ENCODE assay signal across 8 cellular contexts in genomic region chr1:15153842-15154479, GRCh38. TPM values are rescaled to one million over a fixed set of nuclear protein-coding genes. Genes with fewer than 3 reads are reported as not detected.
DNase-seq lines count a peak whose midpoint lies in the region; ATAC-seq and TF ChIP-seq lines count a peak whose summit lies in the region.

No MANE protein-coding gene starts in this region.

- H3K27ac ChIP-seq in CD4-positive, alpha-beta memory T cell (ENCODE audit: low read depth, low read length), result no peak overlapping the region
- peak overlapping the region; percentile 94 for H3K27ac ChIP-seq in colonic mucosa

- peak overlapping the region; percentile 22 to 85 (median 70) for H3K4me3 Mint-ChIP-seq in CD4-positive, alpha-beta memory T cell

- H3K36me3 Mint-ChIP-seq in CD4-positive, alpha-beta memory T cell, result peaks cover 0 to 3% of the 10 kb centered on the region in 2 donors

- H3K4me3 ChIP-seq in CD4-positive, alpha-beta memory T cell (ENCODE audit: low read length in 2 of 2), result no peak overlapping the region
- H3K4me3 ChIP-seq in H7 (ENCODE audit: insufficient read depth, low read depth, low read length), result peak overlapping the region; percentile 85
- peak overlapping the region; percentile 87 for H3K4me3 ChIP-seq in colonic mucosa

- H3K4me1 Mint-ChIP-seq in CD4-positive, alpha-beta memory T cell, result peaks cover 8 to 40% (median 22%) of the 10 kb centered on the region in 4 donors

- CTCF ChIA-PET in CD4-positive, alpha-beta memory T cell (lab: Charles Lee; ENCODE audit: partially characterized antibody), result interaction anchor here (1.3 kb wide), 1 partner anchor 25 kb away, joined by 3 read pairs; no protein-coding TSS in a partner anchor

- no peak for ATAC-seq in HG03460 (IDR thresholded peaks at IDR 0.05; ENCODE audit: unreplicated experiment)

- no peak for DNase-seq in CD4-positive, alpha-beta memory T cell
- DNase-seq in H7, result peak; percentile 90
- peak; percentile 50 for DNase-seq in SK-N-DZ (ENCODE audit: low spot score)
- peak; percentile 78 for DNase-seq in colonic mucosa
- peak; percentile 83 for DNase-seq in left kidney (ENCODE audit: low read depth, low spot score)
- peak; percentile 34 to 43 for DNase-seq in stimulated activated CD4-positive, alpha-beta T cell treated with anti-CD3 and anti-CD28 coated beads, Interleukin-2, amount 100 ng/mL, for 48 hours
- no peak for DNase-seq in GF-D8 (lab: John Stamatoyannopoulos, UW)

- intact Hi-C loops in CD4-positive, alpha-beta memory T cell (cut with micrococcal nuclease), result no loop called here
- intact Hi-C loops in colonic mucosa (cut with DNase I), result loop anchor here (5.0 kb wide), 1 partner anchor 118 kb away; no protein-coding TSS in a partner anchor

- H3K27ac Mint-ChIP-seq in CD4-positive, alpha-beta memory T cell, result peak overlapping the region in 1 of 7 donors; percentile 32

- H3K9me3 Mint-ChIP-seq in CD4-positive, alpha-beta memory T cell, result peaks cover 0 to 5% (median under 1%) of the 10 kb centered on the region in 8 donors

- H3K9me3 ChIP-seq in CD4-positive, alpha-beta memory T cell (ENCODE audit: control insufficient read depth in 1 of 2, low read length in 2 of 2), result no peaks in the 10 kb centered on the region
- no peaks in the 10 kb centered on the region for H3K9me3 ChIP-seq in colonic mucosa

- no peaks in the 10 kb centered on the region for H3K36me3 ChIP-seq in CD4-positive, alpha-beta memory T cell (ENCODE audit: insufficient read depth, low read length)
- H3K36me3 ChIP-seq in H7 (replicated peaks; ENCODE audit: control insufficient read depth, insufficient read depth, low read length) (no peaks in the 10 kb centered on the region), colonic mucosa (no peaks in the 10 kb centered on the region)

- peaks cover 29 to 35% of the 10 kb centered on the region in 2 donors for H3K27me3 Mint-ChIP-seq in CD4-positive, alpha-beta memory T cell

- H3K27me3 ChIP-seq in CD4-positive, alpha-beta memory T cell (ENCODE audit: insufficient read depth, low read length), result peaks cover 12% of the 10 kb centered on the region
- H3K27me3 ChIP-seq in H7 (ENCODE audit: control insufficient read depth, insufficient read depth, low read length) (peaks cover 37% of the 10 kb centered on the region), colonic mucosa (no peaks in the 10 kb centered on the region)

- H3K9ac ChIP-seq in colonic mucosa (ENCODE audit: low read depth in 2 of 2, low read length in 2 of 2), result peak overlapping the region; percentile 85 to 91

- peaks cover 24% of the 10 kb centered on the region for H3K4me1 ChIP-seq in CD4-positive, alpha-beta memory T cell (ENCODE audit: insufficient read depth, low read length)
- H3K4me1 ChIP-seq in colonic mucosa, result peaks cover 17% of the 10 kb centered on the region

- TF ChIP-seq CTCF in colonic mucosa (IDR thresholded peaks at IDR 0.05), result peak; percentile 80

- POLR2A ChIA-PET in CD4-positive, alpha-beta memory T cell (lab: Charles Lee; ENCODE audit: partially characterized antibody), result no interaction called here

RNA-seq across cellular contexts. Expression of gene TMEM51, which starts 0.4 kb away (rescaled TPM):
- total RNA-seq in CD4-positive, alpha-beta memory T cell, result under 1 TPM; 0.47 to 0.61 TPM
- polyA plus RNA-seq in CD4-positive, alpha-beta memory T cell, result not detected
- 9.8 and 11.9 TPM in 2 replicates for total RNA-seq in H7 (2014; rRNA removed; shearing (Covaris generic))
- polyA plus RNA-seq in SK-N-DZ (2014; cell fraction: cytosol; rRNA removed), result 27.4 and 37.8 TPM in 2 replicates
- 11.9 and 19.9 TPM in 2 replicates for polyA plus RNA-seq in SK-N-DZ (2014; cell fraction: nucleus; rRNA removed)
- 10 to 100 TPM; 21.3 to 28.6 TPM for total RNA-seq in colonic mucosa

Comparison
In these comparisons a context has a peak if more than half of its experiments do, and no peak if none do; other contexts are left out.
1. DNase-seq: peak in H7 (single experiment), SK-N-DZ (single experiment), colonic mucosa (single experiment), left kidney (single experiment) and stimulated activated CD4-positive, alpha-beta T cell treated with anti-CD3 and anti-CD28 coated beads, Interleukin-2, amount 100 ng/mL, for 48 hours (2 of 2); none in CD4-positive, alpha-beta memory T cell (0 of 5) and GF-D8 (single experiment).
2. H3K4me3 ChIP-seq: peak in H7 (single experiment) and colonic mucosa (single experiment); none in CD4-positive, alpha-beta memory T cell (0 of 2).